In genomic region chr11:65711785-65712632, GRCh38 we compare ENCODE assay signal across 8 cellular contexts. TPM values are rescaled to one million over a fixed set of nuclear protein-coding genes. Genes with fewer than 3 reads are reported as not detected.
DNase-seq lines count a peak whose midpoint lies in the region; ATAC-seq, FAIRE-seq and TF ChIP-seq lines count a peak whose summit lies in the region.

Gene KAT5 (plus strand): TSS chr11:65712252. CDS start chr11:65712268, 16 bp downstream.

- peaks cover 19% of the 10 kb centered on the region for H3K36me3 Mint-ChIP-seq in progenitor cell of endocrine pancreas (ENCODE audit: insufficient read depth)

- H3K4me1 Mint-ChIP-seq in progenitor cell of endocrine pancreas (ENCODE audit: low read depth), result peaks cover 6% of the 10 kb centered on the region

- no peaks in the 10 kb centered on the region for H3K9me3 ChIP-seq in left ventricle myocardium inferior (replicated peaks)

- no peaks in the 10 kb centered on the region for H3K9me3 Mint-ChIP-seq in progenitor cell of endocrine pancreas (ENCODE audit: low read depth)

- peak within 1 kb of the TSS; percentile 99 for H3K27ac Mint-ChIP-seq in progenitor cell of endocrine pancreas

- peaks cover 40% of the 10 kb centered on the region for H3K36me3 ChIP-seq in left ventricle myocardium inferior

- peak within 1 kb of the TSS; percentile 98 for H3K27ac ChIP-seq in left ventricle myocardium inferior (replicated peaks)

- H3K27me3 ChIP-seq in left ventricle myocardium inferior (ENCODE audit: low read depth), result no peaks in the 10 kb centered on the region

- H3K4me1 ChIP-seq in left ventricle myocardium inferior, result peaks cover 33% of the 10 kb centered on the region

- FAIRE-seq in GM12891 (lab: Jason Lieb, UNC), result peak; percentile 99

- H3K4me3 ChIP-seq in left ventricle myocardium inferior, result peak within 1 kb of the TSS; percentile 75

- TF ChIP-seq CTCF in left ventricle myocardium inferior (IDR thresholded peaks at IDR 0.05; ENCODE audit: borderline replicate concordance) (peak; percentile 99), progenitor cell of endocrine pancreas (IDR thresholded peaks at IDR 0.05; ENCODE audit: unreplicated experiment) (peak; percentile 92)

- H3K4me3 Mint-ChIP-seq in progenitor cell of endocrine pancreas (ENCODE audit: low read depth), result peak within 1 kb of the TSS; percentile 88

- TF ChIP-seq POLR2A in GM12891 (IDR thresholded peaks at IDR 0.05; ENCODE audit: low read depth, low read length), result peak; percentile 83

- H3K27me3 Mint-ChIP-seq in progenitor cell of endocrine pancreas, result no peaks in the 10 kb centered on the region

- intact Hi-C loops in left ventricle myocardium inferior (cut with micrococcal nuclease), result no loop called here

- DNase-seq in GM12891 (ENCODE audit: insufficient read length, low spot score), result peak; percentile 88
- peak; percentile 98 for DNase-seq in NCI-H146 (lab: John Stamatoyannopoulos, UW)
- peak; percentile 95 to 98 (median 97) for DNase-seq in T-helper 1 cell
- peak; percentile 97 for DNase-seq in amniotic epithelial cell (ENCODE audit: low read depth)
- DNase-seq in left ventricle myocardium inferior, result peak; percentile 99
- peak; percentile 97 for DNase-seq in progenitor cell of endocrine pancreas (ENCODE audit: low spot score, unreplicated experiment)
- peak; percentile 99 for DNase-seq in ureter (ENCODE audit: low spot score)

- ATAC-seq in HG02852 (IDR thresholded peaks at IDR 0.05; ENCODE audit: unreplicated experiment), result peak; percentile 75

TF ChIP-seq in GM12891, 5 proteins besides CTCF, POLR2A, EP300 and RAD21:
- TF ChIP-seq SPI1 (IDR thresholded peaks at IDR 0.05; ENCODE audit: low read depth, low read length) (peak; percentile 78), POU2F2 (IDR thresholded peaks at IDR 0.05; ENCODE audit: low read depth, low read length) (peak; percentile 37; the same call in 1 of the 2 replicates), POLR2AphosphoS5 (IDR thresholded peaks at IDR 0.05; ENCODE audit: low read depth, low read length) (no peak; the same call in none of the 2 replicates), TAF1 (IDR thresholded peaks at IDR 0.05; ENCODE audit: low read depth, low read length) (peak; percentile 86), PAX5 (IDR thresholded peaks at IDR 0.05; ENCODE audit: insufficient read depth, low read length, severe bottlenecking) (peak; percentile 34)

RNA-seq across cellular contexts. Expression of gene KAT5, which starts in this region (rescaled TPM):
- polyA plus RNA-seq in GM12891 (2012; ENCODE audit: low read depth, missing spikeins), result 31.9 TPM
- total RNA-seq in left ventricle myocardium inferior (47.0 TPM), progenitor cell of endocrine pancreas (65.8 and 73.1 TPM in 2 replicates), ureter (74.8 TPM)

Comparison
In these comparisons a context has a peak if more than half of its experiments do, and no peak if none do; other contexts are left out.
1. Peak in every context shown above with its lines: DNase-seq, ATAC-seq, H3K4me3 ChIP-seq and H3K27ac ChIP-seq.